21 cellular contexts compared by ENCODE assay signal in the genomic region with DNA sequence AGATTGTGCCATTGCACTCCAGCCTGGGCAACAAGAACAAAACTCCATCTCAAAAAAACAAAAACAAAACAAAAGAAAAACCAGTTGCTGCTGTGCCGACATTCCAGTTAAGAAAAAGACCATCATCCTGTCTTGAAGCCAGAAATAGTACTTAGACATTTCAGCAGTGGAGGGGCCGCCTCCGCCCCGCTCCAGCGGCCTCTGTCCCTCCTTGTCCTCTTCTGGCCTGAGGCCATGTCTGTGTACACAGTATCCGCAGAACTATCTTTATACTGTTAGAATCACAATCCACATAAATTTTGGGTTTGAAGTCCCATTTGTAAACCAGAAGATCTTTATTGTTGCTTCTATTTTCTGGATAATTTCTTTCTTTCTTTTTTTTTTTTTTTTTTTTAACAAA. TPM values are rescaled to one million over a fixed set of nuclear protein-coding genes. Genes with fewer than 3 reads are reported as not detected.
DNase-seq lines count a peak whose midpoint lies in the region; ATAC-seq, FAIRE-seq and TF ChIP-seq lines count a peak whose summit lies in the region.
"Had no signal": no experiment of that assay in that cellular context is flagged by ENCODE, and none has a peak within 500 bp of the region (broad histone marks: within the 10 kb centered on the region; RNA-seq: fewer than 3 reads in every experiment).

No MANE protein-coding gene starts in this region.

- TF ChIP-seq CTCF in heart left ventricle (IDR thresholded peaks at IDR 0.05), result no peak
- no peak for TF ChIP-seq CTCF in astrocyte (IDR thresholded peaks at IDR 0.05; ENCODE audit: insufficient read depth, low read depth, low read length)
- TF ChIP-seq CTCF in esophagus squamous epithelium (IDR thresholded peaks at IDR 0.05), result no peak

- ATAC-seq in heart left ventricle, result no peak
- no peak for ATAC-seq in Right ventricle myocardium inferior
- ATAC-seq: A549; CD8-positive, alpha-beta T cell; HepG2 had no signal

- WGBS in heart left ventricle, 4 donors, result 8 to 30% (median 20%) methylated on average over 6 of the region's 6 CpGs
- WGBS in esophagus squamous epithelium, 2 donors, result 87 to 91% methylated on average over 6 of the region's 6 CpGs

- no peak overlapping the region for H2AFZ ChIP-seq in astrocyte (ENCODE audit: low read depth, low read length)
- H2AFZ ChIP-seq: GM23248 had no signal

- H3K27me3 ChIP-seq in heart left ventricle (no peaks in the 10 kb centered on the region), astrocyte (ENCODE audit: insufficient read depth, low read length) (no peaks in the 10 kb centered on the region), esophagus squamous epithelium (no peaks in the 10 kb centered on the region)

- H3K36me3 ChIP-seq in heart left ventricle (peaks cover 0 to 45% (median 33%) of the 10 kb centered on the region in 9 donors), astrocyte (ENCODE audit: insufficient read depth, low read length) (peaks cover 23% of the 10 kb centered on the region), esophagus squamous epithelium (peaks cover 10 to 93% (median 19%) of the 10 kb centered on the region in 3 donors)

- H3K4me3 ChIP-seq in heart left ventricle (no peak overlapping the region), astrocyte (ENCODE audit: insufficient read depth, low read depth, low read length) (no peak overlapping the region), esophagus squamous epithelium (no peak overlapping the region)
- H3K4me3 ChIP-seq: A549, GM23248, HAP-1 had no signal

- no peak overlapping the region for H3K4me2 ChIP-seq in astrocyte (ENCODE audit: low read length)
- H3K4me2 ChIP-seq: A549 had no signal

- TF ChIP-seq POLR2A in heart left ventricle (IDR thresholded peaks at IDR 0.05) (no peak), esophagus squamous epithelium (IDR thresholded peaks at IDR 0.05) (no peak)

- no peak overlapping the region for H3K4me3 Mint-ChIP-seq in astrocyte (ENCODE audit: unreplicated experiment)
- H3K4me3 Mint-ChIP-seq: CD8-positive, alpha-beta T cell; IgD-negative memory B cell had no signal

- peak in 4 of 5 donors; percentile 34 to 48 (median 40) for DNase-seq in heart left ventricle
- DNase-seq in Right ventricle myocardium inferior (ENCODE audit: missing footprints), result no peak
- DNase-seq in astrocyte (ENCODE audit: low read depth), result no peak
- peak; percentile 5 for DNase-seq in medulla oblongata (ENCODE audit: extremely low spot score)
- DNase-seq in ecto neural progenitor cell (ENCODE audit: low spot score), result no peak
- DNase-seq in CD1c-positive myeloid dendritic cell (ENCODE audit: extremely low spot score), result no peak
- DNase-seq in esophagus squamous epithelium (lab: John Stamatoyannopoulos, UW), result no peak
- DNase-seq: AML-193; Calu3; CD8-positive, alpha-beta T cell; DMS79 treated with DMSO at 0.1 percent for 48 hours; GF-D8; GM23248 had no signal

- peak overlapping the region in 9 of 12 donors; percentile 8 to 51 (median 36) for H3K27ac ChIP-seq in heart left ventricle
- H3K27ac ChIP-seq in astrocyte (ENCODE audit: low read depth, low read length), result no peak overlapping the region
- H3K27ac ChIP-seq in esophagus squamous epithelium, result no peak overlapping the region
- H3K27ac ChIP-seq: 22Rv1, A549, C4-2B, GM23248 had no signal

- peaks cover 5% of the 10 kb centered on the region for H3K4me1 Mint-ChIP-seq in astrocyte (ENCODE audit: low read depth, unreplicated experiment)

- peaks cover 43% of the 10 kb centered on the region for H4K20me1 ChIP-seq in astrocyte (ENCODE audit: insufficient read depth, low read length)

- intact Hi-C loops in heart left ventricle (cut with DNase I), result loop anchor here in 3 of 10 donors (5.0 to 10.0 kb wide), 2 partner anchors 57 to 110 kb away; partner anchors contain the start of genes CTU2 (in 2 of the 3), RNF166 (in 2 of the 3) and CYBA (in 1 of the 3)
- intact Hi-C loops in Right ventricle myocardium inferior (cut with DNase I), result loop anchor here (5.0 kb wide), 1 partner anchor 112 kb away; the partner anchor contains the start of genes CTU2 and RNF166
- intact Hi-C loops in esophagus squamous epithelium (cut with DNase I), result no loop called here

- FAIRE-seq in astrocyte (lab: Jason Lieb, UNC), result no peak
- FAIRE-seq: A549, HepG2 had no signal

- H3K9me3 ChIP-seq in heart left ventricle, result no peaks in the 10 kb centered on the region
- H3K9me3 ChIP-seq in astrocyte (ENCODE audit: insufficient read depth, low read depth, low read length), result no peaks in the 10 kb centered on the region
- H3K9me3 ChIP-seq in esophagus squamous epithelium, result no peaks in the 10 kb centered on the region
- H3K9me3 ChIP-seq: A549, HAP-1 had no signal

- peaks cover 24% of the 10 kb centered on the region for H3K79me2 ChIP-seq in astrocyte (ENCODE audit: insufficient read depth, low read length)

- H3K9me3 Mint-ChIP-seq in astrocyte (ENCODE audit: unreplicated experiment), result no peaks in the 10 kb centered on the region
- H3K9me3 Mint-ChIP-seq: CD8-positive, alpha-beta T cell; IgD-negative memory B cell had no signal

- peaks cover 0 to 75% (median 31%) of the 10 kb centered on the region in 12 donors for H3K4me1 ChIP-seq in heart left ventricle
- H3K4me1 ChIP-seq in astrocyte (ENCODE audit: insufficient read depth, low read length), result no peaks in the 10 kb centered on the region
- peaks cover 0 to 15% (median 4%) of the 10 kb centered on the region in 3 donors for H3K4me1 ChIP-seq in esophagus squamous epithelium
- H3K4me1 ChIP-seq: A549, HAP-1 had no signal

- no peak overlapping the region for H3K9ac ChIP-seq in astrocyte (ENCODE audit: low read length)
- H3K9ac ChIP-seq: GM23248 had no signal

- H3K27me3 Mint-ChIP-seq in astrocyte (ENCODE audit: low read depth, unreplicated experiment), result no peaks in the 10 kb centered on the region
- H3K27me3 Mint-ChIP-seq: IgD-negative memory B cell had no signal

- H3K27ac Mint-ChIP-seq in astrocyte (ENCODE audit: unreplicated experiment), result peak overlapping the region; percentile 15
- H3K27ac Mint-ChIP-seq: CD8-positive, alpha-beta T cell had no signal

- H3K36me3 Mint-ChIP-seq in astrocyte (ENCODE audit: low read depth, unreplicated experiment), result peaks cover 18% of the 10 kb centered on the region
- H3K36me3 Mint-ChIP-seq: IgD-negative memory B cell had no signal

RNA-seq across cellular contexts. Expression of gene ZC3H18, which starts 24.9 kb away (rescaled TPM):
- 10 to 100 TPM in 8 of 9 donors, 1 to 10 TPM in 1; 8.4 to 28.4 (median 21.9) TPM for total RNA-seq in heart left ventricle
- polyA plus RNA-seq in heart left ventricle, result 10 to 100 TPM; 20.5 to 23.7 TPM
- total RNA-seq in Right ventricle myocardium inferior, result 23.9 TPM
- total RNA-seq in astrocyte, result 31.6 and 32.8 TPM in 2 replicates
- total RNA-seq in esophagus squamous epithelium, result 10 to 100 TPM; 15.4 to 27.3 (median 17.5) TPM

RNA-seq across cellular contexts. Expression of gene IL17C, which starts 43.3 kb away (rescaled TPM):
- not detected for total RNA-seq in heart left ventricle
- polyA plus RNA-seq in heart left ventricle, result not detected
- not detected for total RNA-seq in Right ventricle myocardium inferior
- 0.36 TPM in 1 of 2 replicates, not detected in the other for total RNA-seq in astrocyte
- total RNA-seq in esophagus squamous epithelium, result 1 to 10 TPM in 1 of 4 donors, not detected in 3; 2.4 TPM
- total RNA-seq: Calu3, GM23248, H4, HepG2 had no signal
- polyA plus RNA-seq: A549, BJ, GM23248, HepG2, IgD-negative memory B cell had no signal

RNA-seq across cellular contexts. Expression of gene CYBA, which starts 55.8 kb away (rescaled TPM):
- total RNA-seq in heart left ventricle (100 to 1,000 TPM in 1 of 9 donors, 10 to 100 TPM in 8; 22.6 to 227 (median 34.4) TPM), Right ventricle myocardium inferior (63.7 TPM), astrocyte (236 and 284 TPM in 2 replicates), esophagus squamous epithelium (100 to 1,000 TPM in 2 of 4 donors, 10 to 100 TPM in 2; 67.1 to 205 (median 98.7) TPM)
- 10 to 100 TPM; 46.5 to 48.8 TPM for polyA plus RNA-seq in heart left ventricle
- total RNA-seq: H4 had no signal

Comparison
In these comparisons a context has a peak if more than half of its experiments do, and no peak if none do; other contexts are left out.
1. DNase-seq: peak in heart left ventricle (4 of 5) and medulla oblongata (single experiment); none in Right ventricle myocardium inferior (single experiment), astrocyte (single experiment), ecto neural progenitor cell (single experiment), CD1c-positive myeloid dendritic cell (single experiment) and esophagus squamous epithelium (single experiment).
2. H3K27ac ChIP-seq: peak in heart left ventricle (9 of 12); none in astrocyte (single experiment) and esophagus squamous epithelium (0 of 4).